ENCODE assay signal across 17 cellular contexts in the genomic region with DNA sequence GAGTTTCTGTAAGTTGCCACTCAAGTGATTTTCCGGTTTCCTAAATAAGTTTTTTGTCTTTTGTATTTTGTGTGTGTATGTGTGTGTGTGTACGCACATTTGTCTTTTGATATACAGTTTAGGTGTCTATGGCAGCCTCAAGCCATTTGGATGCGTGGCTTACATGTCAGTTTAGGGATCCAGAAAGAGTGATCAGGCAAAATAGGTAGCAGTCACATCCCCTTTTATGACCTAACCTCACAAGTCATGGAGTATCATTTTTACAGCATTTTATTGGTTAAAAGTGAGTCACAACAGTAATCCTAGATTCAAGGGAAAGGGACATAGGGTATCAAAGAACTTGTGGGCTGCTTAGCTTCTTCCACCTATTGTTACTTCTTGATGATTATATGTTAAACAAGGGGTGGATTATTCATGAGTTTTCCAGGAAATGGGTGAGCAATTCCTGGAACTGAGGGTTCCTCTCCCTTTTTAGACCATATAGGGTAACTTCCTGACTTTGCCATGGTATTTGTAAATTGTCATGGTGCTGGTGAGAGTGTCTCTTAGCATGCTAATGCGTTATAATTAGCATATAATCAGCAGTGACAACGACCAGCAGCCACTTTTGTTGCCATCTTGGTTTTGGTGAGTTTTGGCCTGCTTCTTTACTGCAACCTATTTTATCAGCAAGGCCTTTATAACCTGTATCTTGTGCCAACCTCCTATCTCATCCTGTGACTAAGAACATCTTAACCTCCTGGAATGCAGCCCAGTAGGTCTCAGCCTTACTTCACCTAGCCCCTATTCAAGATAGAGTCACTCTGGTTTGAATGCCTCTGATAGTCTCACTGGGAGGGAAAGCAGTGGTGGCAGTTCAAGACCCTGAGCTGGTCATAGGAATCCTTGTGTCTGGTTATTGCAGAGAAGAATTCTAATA. TPM values are rescaled to one million over a fixed set of nuclear protein-coding genes. Genes with fewer than 3 reads are reported as not detected.
DNase-seq lines count a peak whose midpoint lies in the region; ATAC-seq and TF ChIP-seq lines count a peak whose summit lies in the region.
"Had no signal": no experiment of that assay in that cellular context is flagged by ENCODE, and none has a peak within 500 bp of the region (broad histone marks: within the 10 kb centered on the region; RNA-seq: fewer than 3 reads in every experiment).

No MANE protein-coding gene starts in this region.

- H3K36me3 ChIP-seq in body of pancreas (replicated peaks in 1 of 2; ENCODE audit: insufficient read depth in 1 of 2, low read depth in 2 of 2): no peaks in the 10 kb centered on the region
- H3K36me3 ChIP-seq: SJSA1 had no signal

- H3K9me3 Mint-ChIP-seq in activated CD8-positive, alpha-beta T cell treated with anti-CD3 and anti-CD28 coated beads for 36 hours: peaks cover 8% of the 10 kb centered on the region

- H3K27ac ChIP-seq in body of pancreas: no peak overlapping the region
- H3K27ac ChIP-seq: dorsolateral prefrontal cortex, SJSA1 had no signal

- no peak for TF ChIP-seq POLR2A in body of pancreas (IDR thresholded peaks at IDR 0.05)

- H3K4me1 ChIP-seq in body of pancreas: no peaks in the 10 kb centered on the region
- H3K4me1 ChIP-seq: SJSA1 had no signal

- H3K27me3 Mint-ChIP-seq in activated CD8-positive, alpha-beta T cell treated with anti-CD3 and anti-CD28 coated beads for 36 hours: peaks cover 9% of the 10 kb centered on the region

- intact Hi-C loops in body of pancreas (cut with DNase I): no loop called here
- intact Hi-C loops in activated CD8-positive, alpha-beta T cell treated with anti-CD3 and anti-CD28 coated beads for 36 hours (cut with micrococcal nuclease): no loop called here

- TF ChIP-seq CTCF in body of pancreas (IDR thresholded peaks at IDR 0.05): no peak
- TF ChIP-seq CTCF in activated CD8-positive, alpha-beta T cell treated with anti-CD3 and anti-CD28 coated beads for 36 hours (IDR thresholded peaks at IDR 0.05): no peak

- no peak overlapping the region for H3K27ac Mint-ChIP-seq in activated CD8-positive, alpha-beta T cell treated with anti-CD3 and anti-CD28 coated beads for 36 hours
- H3K27ac Mint-ChIP-seq: B cell; natural killer cell; stimulated activated naive B cell treated with anti-CD40 and anti-IgM and Interleukin-4, amounts not matched to agents 10 μg/mL and 1 μg/mL and 100 μg/mL, for 72 hours had no signal

- no peak overlapping the region for H3K4me3 Mint-ChIP-seq in activated CD8-positive, alpha-beta T cell treated with anti-CD3 and anti-CD28 coated beads for 36 hours
- H3K4me3 Mint-ChIP-seq: B cell; natural killer cell; stimulated activated naive B cell treated with anti-CD40 and anti-IgM and Interleukin-4, amounts not matched to agents 10 μg/mL and 1 μg/mL and 100 μg/mL, for 72 hours had no signal

- H3K4me1 Mint-ChIP-seq in activated CD8-positive, alpha-beta T cell treated with anti-CD3 and anti-CD28 coated beads for 36 hours (ENCODE audit: low read depth): no peaks in the 10 kb centered on the region
- H3K4me1 Mint-ChIP-seq: B cell; natural killer cell; stimulated activated naive B cell treated with anti-CD40 and anti-IgM and Interleukin-4, amounts not matched to agents 10 μg/mL and 1 μg/mL and 100 μg/mL, for 72 hours had no signal

- no peaks in the 10 kb centered on the region for H3K36me3 Mint-ChIP-seq in activated CD8-positive, alpha-beta T cell treated with anti-CD3 and anti-CD28 coated beads for 36 hours (ENCODE audit: low read depth)
- H3K36me3 Mint-ChIP-seq: natural killer cell; stimulated activated naive B cell treated with anti-CD40 and anti-IgM and Interleukin-4, amounts not matched to agents 10 μg/mL and 1 μg/mL and 100 μg/mL, for 72 hours had no signal

- POLR2A ChIA-PET in activated CD8-positive, alpha-beta T cell treated with anti-CD3 and anti-CD28 coated beads for 36 hours (lab: Charles Lee): no interaction called here

- no peaks in the 10 kb centered on the region for H3K9me3 ChIP-seq in body of pancreas
- H3K9me3 ChIP-seq: SJSA1 had no signal

- CTCF ChIA-PET in activated CD8-positive, alpha-beta T cell treated with anti-CD3 and anti-CD28 coated beads for 36 hours (lab: Charles Lee): no interaction called here

- DNase-seq in Daoy (ENCODE audit: low read depth) (peak; percentile 43), NCI-H2196 treated with DMSO at 0.1 percent for 48 hours (lab: John Stamatoyannopoulos, UW; ENCODE audit: unreplicated experiment) (peak; percentile 21), body of pancreas (peak; percentile 22 to 65 (median 45)), kidney glomerular epithelial cell (lab: John Stamatoyannopoulos, UW) (peak; percentile 2), superior temporal gyrus (ENCODE audit: extremely low spot score) (no peak), H4 (ENCODE audit: low spot score) (no peak)
- no peak for DNase-seq in activated CD8-positive, alpha-beta T cell treated with anti-CD3 and anti-CD28 coated beads for 36 hours
- DNase-seq in activated naive CD4-positive, alpha-beta T cell treated with anti-CD3 and anti-CD28 coated beads, Interleukin-2, amount 50 U/mL, for 16 hours: no peak
- DNase-seq: activated T-cell treated with anti-CD3 and anti-CD28 coated beads for 4 hours; DMS79; dorsolateral prefrontal cortex; natural killer cell; NCI-H1417; NCI-H524 treated with DMSO at 0.1 percent for 48 hours; stimulated activated naive B cell treated with anti-CD40 and anti-IgM and Interleukin-4, amounts not matched to agents 10 μg/mL and 1 μg/mL and 100 μg/mL, for 72 hours had no signal

- no peak overlapping the region for H3K4me3 ChIP-seq in body of pancreas
- H3K4me3 ChIP-seq: dorsolateral prefrontal cortex, SJSA1 had no signal

- H3K27me3 ChIP-seq in body of pancreas: no peaks in the 10 kb centered on the region
- H3K27me3 ChIP-seq: dorsolateral prefrontal cortex, SJSA1 had no signal

- ATAC-seq in body of pancreas: peak; percentile 59
- no peak for ATAC-seq in activated CD8-positive, alpha-beta T cell treated with anti-CD3 and anti-CD28 coated beads for 36 hours
- ATAC-seq: natural killer cell; stimulated activated naive B cell treated with anti-CD40 and anti-IgM and Interleukin-4, amounts not matched to agents 10 μg/mL and 1 μg/mL and 100 μg/mL, for 72 hours had no signal

- 77 to 78% methylated on average over 5 of the region's 5 CpGs for WGBS in body of pancreas, 2 donors

RNA-seq across cellular contexts. Expression of a gene that starts 8.6 kb away (rescaled TPM):
- 17.0 and 17.8 TPM in 2 replicates for total RNA-seq in Daoy (2014; rRNA removed; shearing (Covaris generic))
- 10 to 100 TPM in 1 of 2 donors, 1 to 10 TPM in 1; 7.3 to 17.9 TPM for total RNA-seq in body of pancreas
- total RNA-seq in activated CD8-positive, alpha-beta T cell treated with anti-CD3 and anti-CD28 coated beads for 36 hours: under 1 TPM; 0.47 to 0.60 TPM
- 10.9 and 17.6 TPM in 2 replicates for total RNA-seq in H4 (2014; rRNA removed; shearing (Covaris generic))

Comparison
In these comparisons a context has a peak if more than half of its experiments do, and no peak if none do; other contexts are left out.
1. DNase-seq: peak in Daoy (single experiment), NCI-H2196 treated with DMSO at 0.1 percent for 48 hours (single experiment), body of pancreas (4 of 4) and kidney glomerular epithelial cell (single experiment); none in superior temporal gyrus (single experiment), activated CD8-positive, alpha-beta T cell treated with anti-CD3 and anti-CD28 coated beads for 36 hours (single experiment), H4 (single experiment) and activated naive CD4-positive, alpha-beta T cell treated with anti-CD3 and anti-CD28 coated beads, Interleukin-2, amount 50 U/mL, for 16 hours (single experiment).